ENCODE assay signal across 1 cellular context in the genomic region with DNA sequence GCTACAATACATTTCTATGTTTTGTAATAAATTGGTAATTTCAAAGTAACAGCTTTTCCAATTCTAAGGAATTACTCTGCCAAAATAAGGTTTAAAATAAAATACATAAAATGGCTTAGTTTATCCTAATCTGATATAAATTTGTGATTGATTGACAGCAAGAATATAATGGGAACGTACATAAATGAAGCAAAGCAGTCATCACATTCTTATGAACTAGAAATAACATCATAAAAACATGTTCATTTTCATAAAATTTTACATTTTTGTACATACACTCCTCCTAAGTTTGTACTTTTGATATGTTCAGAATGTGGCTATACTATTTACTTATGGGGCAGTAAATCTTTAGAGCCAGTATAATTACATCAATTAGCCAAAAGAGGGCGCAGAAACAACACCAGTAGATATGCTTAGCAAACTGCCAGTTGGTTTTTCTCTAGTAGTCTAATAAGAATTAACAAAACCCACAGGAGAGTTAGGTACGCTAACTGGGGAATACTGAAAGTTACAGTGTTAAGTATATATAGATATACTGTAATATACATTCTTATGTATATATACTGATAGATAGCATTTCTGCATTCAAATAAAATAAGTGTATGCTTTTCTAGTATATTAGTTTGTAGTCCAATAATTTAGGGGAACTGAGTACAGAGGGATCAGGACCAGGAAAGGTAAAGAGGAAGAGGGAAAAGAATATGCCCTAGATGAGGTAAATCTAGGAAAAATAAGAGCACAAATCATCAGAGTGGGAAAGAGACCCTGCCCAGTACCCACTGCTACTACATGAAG.
TF ChIP-seq lines count a peak whose summit lies in the region.

No MANE protein-coding gene starts in this region.

TF ChIP-seq in H1, 55 proteins besides CTCF, POLR2A, EP300 and RAD21:
- TF ChIP-seq CBX5 (IDR thresholded peaks at IDR 0.05; ENCODE audit: low read depth, low read length) (no peak), EGR1 (IDR thresholded peaks at IDR 0.05; ENCODE audit: borderline replicate concordance, low read depth, low read length) (no peak), SAP30 (IDR thresholded peaks at IDR 0.05; ENCODE audit: insufficient read depth, insufficient replicate concordance, low read length) (no peak), RBBP5 (IDR thresholded peaks at IDR 0.05; ENCODE audit: borderline replicate concordance, low read depth, low read length) (no peak), POLR2AphosphoS5 (IDR thresholded peaks at IDR 0.05; ENCODE audit: low read depth, low read length) (no peak), EZH2 (IDR thresholded peaks at IDR 0.05; ENCODE audit: low read depth, low read length, severe bottlenecking) (no peak), KDM1A (IDR thresholded peaks at IDR 0.05; ENCODE audit: borderline replicate concordance, low read length) (no peak), KDM5A (IDR thresholded peaks at IDR 0.05; ENCODE audit: low read length) (no peak)
- TF ChIP-seq, protein P1, sequence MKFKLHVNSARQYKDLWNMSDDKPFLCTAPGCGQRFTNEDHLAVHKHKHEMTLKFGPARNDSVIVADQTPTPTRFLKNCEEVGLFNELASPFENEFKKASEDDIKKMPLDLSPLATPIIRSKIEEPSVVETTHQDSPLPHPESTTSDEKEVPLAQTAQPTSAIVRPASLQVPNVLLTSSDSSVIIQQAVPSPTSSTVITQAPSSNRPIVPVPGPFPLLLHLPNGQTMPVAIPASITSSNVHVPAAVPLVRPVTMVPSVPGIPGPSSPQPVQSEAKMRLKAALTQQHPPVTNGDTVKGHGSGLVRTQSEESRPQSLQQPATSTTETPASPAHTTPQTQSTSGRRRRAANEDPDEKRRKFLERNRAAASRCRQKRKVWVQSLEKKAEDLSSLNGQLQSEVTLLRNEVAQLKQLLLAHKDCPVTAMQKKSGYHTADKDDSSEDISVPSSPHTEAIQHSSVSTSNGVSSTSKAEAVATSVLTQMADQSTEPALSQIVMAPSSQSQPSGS (IDR thresholded peaks at IDR 0.05; ENCODE audit: low read length) = no peak
